Comparison of ENCODE assay signal across 9 cellular contexts in genomic region chr19:13441810-13442512, GRCh38.
DNase-seq lines count a peak whose midpoint lies in the region; ATAC-seq and TF ChIP-seq lines count a peak whose summit lies in the region.
"Had no signal": no experiment of that assay in that cellular context is flagged by ENCODE, and none has a peak within 500 bp of the region (broad histone marks: within the 10 kb centered on the region; RNA-seq: fewer than 3 reads in every experiment).

No MANE protein-coding gene starts in this region.

- no peak overlapping the region for H3K4me3 Mint-ChIP-seq in activated T-helper 1 cell treated with anti-CD3 and anti-CD28 coated beads, Interleukin-12 subunit alpha, Interleukin-12 subunit beta, Interleukin-2, Interleukin-4 antibody, amounts not matched to agents 30 ng/mL and 10 ng/mL and 1 ng/mL, durations not matched to agents 14 hours and 24 hours and 36 hours
- H3K4me3 Mint-ChIP-seq in type B pancreatic cell, result no peak overlapping the region
- H3K4me3 Mint-ChIP-seq: dendritic cell treated with granulocyte-macrophage colony-stimulating factor and Interleukin-4, amounts not matched to agents 40 ng/mL and 50 ng/mL, for 4 days had no signal

- no peaks in the 10 kb centered on the region for H3K9me3 ChIP-seq in gastrocnemius medialis

- no peak overlapping the region for H3K27ac Mint-ChIP-seq in activated T-helper 1 cell treated with anti-CD3 and anti-CD28 coated beads, Interleukin-12 subunit alpha, Interleukin-12 subunit beta, Interleukin-2, Interleukin-4 antibody, amounts not matched to agents 30 ng/mL and 10 ng/mL and 1 ng/mL, durations not matched to agents 14 hours and 24 hours and 36 hours
- H3K27ac Mint-ChIP-seq in type B pancreatic cell, result no peak overlapping the region
- H3K27ac Mint-ChIP-seq: dendritic cell treated with granulocyte-macrophage colony-stimulating factor and Interleukin-4, amounts not matched to agents 40 ng/mL and 50 ng/mL, for 4 days had no signal

- no peaks in the 10 kb centered on the region for H3K36me3 Mint-ChIP-seq in activated T-helper 1 cell treated with anti-CD3 and anti-CD28 coated beads, Interleukin-12 subunit alpha, Interleukin-12 subunit beta, Interleukin-2, Interleukin-4 antibody, amounts not matched to agents 30 ng/mL and 10 ng/mL and 1 ng/mL, durations not matched to agents 14 hours and 24 hours and 36 hours (ENCODE audit: low read depth)
- no peaks in the 10 kb centered on the region for H3K36me3 Mint-ChIP-seq in type B pancreatic cell

- H3K27me3 ChIP-seq in gastrocnemius medialis, result no peaks in the 10 kb centered on the region

- in situ Hi-C loops in gastrocnemius medialis (cut with MboI; ENCODE audit: low sequenced_read_pairs in 4 of 4), result no loop called here

- H3K9me3 Mint-ChIP-seq in activated T-helper 1 cell treated with anti-CD3 and anti-CD28 coated beads, Interleukin-12 subunit alpha, Interleukin-12 subunit beta, Interleukin-2, Interleukin-4 antibody, amounts not matched to agents 30 ng/mL and 10 ng/mL and 1 ng/mL, durations not matched to agents 14 hours and 24 hours and 36 hours, result peaks cover 17% of the 10 kb centered on the region
- peaks cover 6% of the 10 kb centered on the region for H3K9me3 Mint-ChIP-seq in type B pancreatic cell
- H3K9me3 Mint-ChIP-seq: dendritic cell treated with granulocyte-macrophage colony-stimulating factor and Interleukin-4, amounts not matched to agents 40 ng/mL and 50 ng/mL, for 4 days had no signal

- no peaks in the 10 kb centered on the region for H3K36me3 ChIP-seq in gastrocnemius medialis

- ATAC-seq in gastrocnemius medialis, result no peak

- H3K27me3 Mint-ChIP-seq in activated T-helper 1 cell treated with anti-CD3 and anti-CD28 coated beads, Interleukin-12 subunit alpha, Interleukin-12 subunit beta, Interleukin-2, Interleukin-4 antibody, amounts not matched to agents 30 ng/mL and 10 ng/mL and 1 ng/mL, durations not matched to agents 14 hours and 24 hours and 36 hours (ENCODE audit: insufficient read depth), result no peaks in the 10 kb centered on the region
- no peaks in the 10 kb centered on the region for H3K27me3 Mint-ChIP-seq in type B pancreatic cell
- H3K27me3 Mint-ChIP-seq: dendritic cell treated with granulocyte-macrophage colony-stimulating factor and Interleukin-4, amounts not matched to agents 40 ng/mL and 50 ng/mL, for 4 days had no signal

- H3K4me1 Mint-ChIP-seq in activated T-helper 1 cell treated with anti-CD3 and anti-CD28 coated beads, Interleukin-12 subunit alpha, Interleukin-12 subunit beta, Interleukin-2, Interleukin-4 antibody, amounts not matched to agents 30 ng/mL and 10 ng/mL and 1 ng/mL, durations not matched to agents 14 hours and 24 hours and 36 hours (ENCODE audit: low read depth), result no peaks in the 10 kb centered on the region
- H3K4me1 Mint-ChIP-seq in type B pancreatic cell (ENCODE audit: unreplicated experiment), result no peaks in the 10 kb centered on the region

- TF ChIP-seq POLR2A in gastrocnemius medialis (IDR thresholded peaks at IDR 0.05), result no peak

- H3K4me1 ChIP-seq in gastrocnemius medialis, result no peaks in the 10 kb centered on the region

- intact Hi-C loops in activated T-helper 1 cell treated with anti-CD3 and anti-CD28 coated beads, Interleukin-12 subunit alpha, Interleukin-12 subunit beta, Interleukin-2, Interleukin-4 antibody, amounts not matched to agents 30 ng/mL and 10 ng/mL and 1 ng/mL, durations not matched to agents 14 hours and 24 hours and 36 hours (cut with micrococcal nuclease), result no loop called here
- intact Hi-C loops in gastrocnemius medialis (cut with DNase I; ENCODE audit: low total_unique reads), result no loop called here

- TF ChIP-seq CTCF in type B pancreatic cell (conservative IDR thresholded peaks at IDR 0.05) (no peak), gastrocnemius medialis (IDR thresholded peaks at IDR 0.05 in 4 of 5, conservative IDR thresholded peaks at IDR 0.05 in 1 of 5) (no peak)

- peak; percentile 71 for DNase-seq in GM03348 (ENCODE audit: low spot score)
- peak; percentile 4 to 39 for DNase-seq in NOMO-1 (lab: John Stamatoyannopoulos, UW; ENCODE audit: unreplicated experiment in 2 of 2)
- peak; percentile 14 for DNase-seq in activated T-helper 1 cell treated with anti-CD3 and anti-CD28 coated beads, Interleukin-12 subunit alpha, Interleukin-12 subunit beta, Interleukin-2, Interleukin-4 antibody, amounts not matched to agents 30 ng/mL and 10 ng/mL and 1 ng/mL, durations not matched to agents 14 hours and 24 hours and 36 hours (ENCODE audit: low spot score)
- DNase-seq in iPS-NIHi7 (ENCODE audit: extremely low spot score), result peak; percentile 90
- DNase-seq in type B pancreatic cell (ENCODE audit: extremely low spot score, unreplicated experiment), result peak; percentile 72
- no peak for DNase-seq in gastrocnemius medialis
- DNase-seq in NCI-H1930 (lab: John Stamatoyannopoulos, UW), result no peak
- DNase-seq in inferior parietal cortex (ENCODE audit: extremely low spot score), result no peak

- H3K4me3 ChIP-seq in gastrocnemius medialis, result no peak overlapping the region

- H3K27ac ChIP-seq in gastrocnemius medialis, result no peak overlapping the region

Comparison
In these comparisons a context has a peak if more than half of its experiments do, and no peak if none do; other contexts are left out.
1. DNase-seq: peak in GM03348 (single experiment), NOMO-1 (2 of 2), activated T-helper 1 cell treated with anti-CD3 and anti-CD28 coated beads, Interleukin-12 subunit alpha, Interleukin-12 subunit beta, Interleukin-2, Interleukin-4 antibody, amounts not matched to agents 30 ng/mL and 10 ng/mL and 1 ng/mL, durations not matched to agents 14 hours and 24 hours and 36 hours (single experiment), iPS-NIHi7 (single experiment) and type B pancreatic cell (single experiment); none in gastrocnemius medialis (0 of 2), NCI-H1930 (0 of 2) and inferior parietal cortex (single experiment).